In genomic region chr5:168659286-168659847, GRCh38 we compare ENCODE assay signal across 19 cellular contexts.
"Had no signal": no experiment of that assay in that cellular context is flagged by ENCODE, and none has a peak within 500 bp of the region (broad histone marks: within the 10 kb centered on the region; RNA-seq: fewer than 3 reads in every experiment).

No MANE protein-coding gene starts in this region.

- H3K9me3 Mint-ChIP-seq: activated CD8-positive, alpha-beta T cell treated with anti-CD3 and anti-CD28 coated beads for 36 hours; activated naive CD8-positive, alpha-beta T cell treated with anti-CD3 and anti-CD28 coated beads, Interleukin-2, amount 10 ng/mL, durations not matched to agents 7 days and 5 days; IgD-negative memory B cell; T-cell had no signal

- H3K4me1 Mint-ChIP-seq: activated CD4-positive, alpha-beta T cell treated with anti-CD3 and anti-CD28 coated beads for 36 hours; activated naive CD8-positive, alpha-beta T cell treated with anti-CD3 and anti-CD28 coated beads, Interleukin-2, amount 10 ng/mL, durations not matched to agents 7 days and 5 days; IgD-negative memory B cell; T-cell had no signal

- H3K27me3 ChIP-seq: adrenal gland had no signal

- H3K9me3 ChIP-seq: adrenal gland had no signal

- H3K27ac ChIP-seq: adrenal gland, KMS-11, SK-N-MC, VCaP had no signal

- H3K4me3 Mint-ChIP-seq: activated CD4-positive, alpha-beta T cell treated with anti-CD3 and anti-CD28 coated beads for 36 hours; activated CD8-positive, alpha-beta T cell treated with anti-CD3 and anti-CD28 coated beads for 36 hours; activated naive CD8-positive, alpha-beta T cell treated with anti-CD3 and anti-CD28 coated beads, Interleukin-2, amount 10 ng/mL, durations not matched to agents 7 days and 5 days; IgD-negative memory B cell; T-cell had no signal

- H3K27ac Mint-ChIP-seq: activated CD4-positive, alpha-beta T cell treated with anti-CD3 and anti-CD28 coated beads for 36 hours; activated CD8-positive, alpha-beta T cell treated with anti-CD3 and anti-CD28 coated beads for 36 hours; activated naive CD8-positive, alpha-beta T cell treated with anti-CD3 and anti-CD28 coated beads, Interleukin-2, amount 10 ng/mL, durations not matched to agents 7 days and 5 days; IgD-negative memory B cell; T-cell had no signal

- DNase-seq: activated CD4-positive, alpha-beta T cell treated with anti-CD3 and anti-CD28 coated beads for 36 hours; activated CD8-positive, alpha-beta memory T cell treated with anti-CD3 and anti-CD28 coated beads, Interleukin-2, amount 50 U/mL, for 4 hours; activated CD8-positive, alpha-beta T cell treated with anti-CD3 and anti-CD28 coated beads for 36 hours; activated naive CD4-positive, alpha-beta T cell treated with anti-CD3 and anti-CD28 coated beads, Interleukin-2, amount 50 U/mL, for 16 hours; activated naive CD8-positive, alpha-beta T cell treated with anti-CD3 and anti-CD28 coated beads, Interleukin-2, amount 10 ng/mL, durations not matched to agents 7 days and 5 days; anterior cingulate cortex; MM.1S; NCI-H1105; NCI-H1436 treated with DMSO at 0.1 percent for 48 hours; NCI-H187; NCI-H2081; NCI-H510A treated with DMSO at 0.1 percent for 48 hours; PC-3; T-cell had no signal

- H3K4me3 ChIP-seq: adrenal gland, SK-N-MC had no signal

- H3K36me3 ChIP-seq: adrenal gland had no signal

- ATAC-seq: activated CD4-positive, alpha-beta T cell treated with anti-CD3 and anti-CD28 coated beads for 36 hours; activated CD8-positive, alpha-beta T cell treated with anti-CD3 and anti-CD28 coated beads for 36 hours; PC-3; T-cell had no signal

- H3K36me3 Mint-ChIP-seq: activated naive CD8-positive, alpha-beta T cell treated with anti-CD3 and anti-CD28 coated beads, Interleukin-2, amount 10 ng/mL, durations not matched to agents 7 days and 5 days; T-cell had no signal
